Comparison of ENCODE assay signal across 10 cellular contexts in the genomic region with DNA sequence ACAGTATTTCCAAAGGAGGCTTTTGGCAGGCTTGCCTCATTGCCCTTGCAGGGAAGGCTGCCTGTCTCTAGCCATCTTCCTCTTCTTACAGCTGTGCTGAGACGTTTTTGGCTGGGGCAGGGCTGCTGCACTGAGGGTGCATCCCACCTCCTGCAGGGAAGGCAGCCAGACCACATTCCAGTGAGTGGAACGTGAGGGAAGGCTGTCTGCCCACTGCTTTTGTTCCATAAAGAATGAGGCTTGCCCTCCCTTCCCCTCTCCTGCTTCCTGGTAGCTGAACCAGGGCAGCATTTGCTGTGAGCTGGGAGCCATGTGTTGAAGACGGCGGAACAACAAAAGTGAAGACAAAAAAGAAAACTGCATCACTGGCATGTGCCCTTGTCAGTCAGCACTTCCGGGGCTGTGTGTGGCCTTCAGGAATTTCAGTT. TPM values are rescaled to one million over a fixed set of nuclear protein-coding genes. Genes with fewer than 3 reads are reported as not detected.
DNase-seq lines count a peak whose midpoint lies in the region; ATAC-seq and TF ChIP-seq lines count a peak whose summit lies in the region.
"Had no signal": no experiment of that assay in that cellular context is flagged by ENCODE, and none has a peak within 500 bp of the region (broad histone marks: within the 10 kb centered on the region; RNA-seq: fewer than 3 reads in every experiment).

No MANE protein-coding gene starts in this region.

- H3K9me3 ChIP-seq in lung (ENCODE audit: control insufficient read depth in 2 of 2, insufficient read depth in 1 of 2, low read length in 1 of 2) (no peaks in the 10 kb centered on the region), OCI-LY7 (ENCODE audit: low read length) (no peaks in the 10 kb centered on the region), MM.1S (replicated peaks; ENCODE audit: insufficient read depth, low read length) (no peaks in the 10 kb centered on the region)

- H3K27me3 ChIP-seq in lung (ENCODE audit: control insufficient read depth, insufficient read depth) (no peaks in the 10 kb centered on the region), MM.1S (replicated peaks; ENCODE audit: insufficient read depth, low read length) (no peaks in the 10 kb centered on the region)

- TF ChIP-seq CTCF in coronary artery (IDR thresholded peaks at IDR 0.05) (no peak), lung (IDR thresholded peaks at IDR 0.05; ENCODE audit: control extremely low read depth, extremely low read depth) (no peak), glutamatergic neuron (IDR thresholded peaks at IDR 0.05; ENCODE audit: partially characterized antibody, unreplicated experiment) (no peak), OCI-LY7 (conservative IDR thresholded peaks at IDR 0.05; ENCODE audit: low read length) (no peak), MM.1S (IDR thresholded peaks at IDR 0.05; ENCODE audit: low read length) (no peak)

- DNase-seq in activated T-cell treated with anti-CD3 and anti-CD28 coated beads, Interleukin-2, amount 50 U/mL, for 24 hours = no peak
- DNase-seq in activated T-cell treated with anti-CD3 and anti-CD28 coated beads for 4 hours (no peak), coronary artery (ENCODE audit: low spot score) (no peak), lung (ENCODE audit: low spot score) (no peak), glutamatergic neuron (no peak), OCI-LY7 (ENCODE audit: low spot score) (no peak), MM.1S (no peak)
- DNase-seq: DND-41 had no signal

- no TSS peak for BruUV-seq in OCI-LY7 (replicated peaks; lab: Mats Ljungman, UMichigan)

- CTCF ChIA-PET in OCI-LY7 (lab: Charles Lee; ENCODE audit: unreplicated experiment) = interaction anchor here (0.5 to 1.0 kb wide), 2 partner anchors 45 to 82 kb away, joined by 3 read pairs; no protein-coding TSS in a partner anchor

- H3K79me2 ChIP-seq in OCI-LY7 (ENCODE audit: insufficient read depth, low read depth, low read length) (no peaks in the 10 kb centered on the region), MM.1S (ENCODE audit: low read length) (peaks cover 21% of the 10 kb centered on the region)

- no peak overlapping the region for H3K4me2 ChIP-seq in OCI-LY7 (ENCODE audit: low read length)
- no peak overlapping the region for H3K4me2 ChIP-seq in MM.1S (ENCODE audit: low read depth, low read length)

- intact Hi-C loops in OCI-LY7 (cut with micrococcal nuclease; ENCODE audit: unreplicated experiment) = loop anchor here (2.0 kb wide), 1 partner anchor 75 kb away; a partner anchor contains a TSS

- H3K9ac ChIP-seq in MM.1S (ENCODE audit: low read length) = no peak overlapping the region

- H3K36me3 ChIP-seq in lung (ENCODE audit: control insufficient read depth in 2 of 2, insufficient read depth in 2 of 2, low read length in 2 of 2) (peaks cover 4 to 22% of the 10 kb centered on the region in 2 donors), urinary bladder (ENCODE audit: insufficient read depth) (peaks cover 4% of the 10 kb centered on the region), OCI-LY7 (ENCODE audit: insufficient read depth, low read length) (peaks cover 32% of the 10 kb centered on the region), MM.1S (replicated peaks; ENCODE audit: insufficient read depth, low read length) (no peaks in the 10 kb centered on the region)

- H3K27me3 Mint-ChIP-seq in activated T-cell treated with anti-CD3 and anti-CD28 coated beads, Interleukin-2, amount 50 U/mL, for 24 hours = no peaks in the 10 kb centered on the region
- no peaks in the 10 kb centered on the region for H3K27me3 Mint-ChIP-seq in glutamatergic neuron (ENCODE audit: unreplicated experiment)

- H3K4me3 Mint-ChIP-seq in activated T-cell treated with anti-CD3 and anti-CD28 coated beads, Interleukin-2, amount 50 U/mL, for 24 hours = no peak overlapping the region
- H3K4me3 Mint-ChIP-seq in glutamatergic neuron (ENCODE audit: unreplicated experiment) = no peak overlapping the region

- POLR2A ChIA-PET in OCI-LY7 (lab: Charles Lee) = interaction anchor here (0.6 to 0.8 kb wide), 2 partner anchors 83 to 738 kb away, joined by 3 read pairs; no protein-coding TSS in a partner anchor

- 24 to 25% methylated on average over 5 of the region's 5 CpGs for WGBS in lung, 2 donors
- 17% methylated on average over 5 of the region's 5 CpGs for WGBS in urinary bladder

- ATAC-seq in lung (ENCODE audit: insufficient read depth, low FRiP score) = peak; percentile 24

- peaks cover 38% of the 10 kb centered on the region for H3K4me1 Mint-ChIP-seq in activated T-cell treated with anti-CD3 and anti-CD28 coated beads, Interleukin-2, amount 50 U/mL, for 24 hours (ENCODE audit: low read depth)
- peaks cover 24% of the 10 kb centered on the region for H3K4me1 Mint-ChIP-seq in glutamatergic neuron (ENCODE audit: low read depth, unreplicated experiment)

- no peak overlapping the region for H2AFZ ChIP-seq in OCI-LY7 (ENCODE audit: low read length)
- no peak overlapping the region for H2AFZ ChIP-seq in MM.1S (ENCODE audit: low read length)

- peak overlapping the region; percentile 85 for H3K27ac Mint-ChIP-seq in activated T-cell treated with anti-CD3 and anti-CD28 coated beads, Interleukin-2, amount 50 U/mL, for 24 hours
- no peak overlapping the region for H3K27ac Mint-ChIP-seq in glutamatergic neuron (ENCODE audit: unreplicated experiment)

- no peaks in the 10 kb centered on the region for H3K9me2 ChIP-seq in OCI-LY7 (ENCODE audit: insufficient read depth, low read length)
- no peaks in the 10 kb centered on the region for H3K9me2 ChIP-seq in MM.1S (replicated peaks; ENCODE audit: insufficient read depth, low read length)

- no peaks in the 10 kb centered on the region for H4K20me1 ChIP-seq in OCI-LY7 (ENCODE audit: insufficient read depth, low read length)
- peaks cover 4% of the 10 kb centered on the region for H4K20me1 ChIP-seq in MM.1S (ENCODE audit: insufficient read depth, low read length)

- H3K9me3 Mint-ChIP-seq in activated T-cell treated with anti-CD3 and anti-CD28 coated beads, Interleukin-2, amount 50 U/mL, for 24 hours = no peaks in the 10 kb centered on the region
- H3K9me3 Mint-ChIP-seq in glutamatergic neuron (ENCODE audit: unreplicated experiment) = peaks cover 5% of the 10 kb centered on the region

- H3K36me3 Mint-ChIP-seq in activated T-cell treated with anti-CD3 and anti-CD28 coated beads, Interleukin-2, amount 50 U/mL, for 24 hours (ENCODE audit: low read depth) = peaks cover 34% of the 10 kb centered on the region
- no peaks in the 10 kb centered on the region for H3K36me3 Mint-ChIP-seq in glutamatergic neuron (ENCODE audit: unreplicated experiment)

- H3K4me1 ChIP-seq in lung (ENCODE audit: control insufficient read depth in 2 of 2, insufficient read depth in 2 of 2, low read length in 2 of 2) (peaks cover 0 to 22% of the 10 kb centered on the region in 2 donors), urinary bladder (ENCODE audit: insufficient read depth) (no peaks in the 10 kb centered on the region), OCI-LY7 (ENCODE audit: insufficient read depth, low read length, poor library complexity, severe bottlenecking) (no peaks in the 10 kb centered on the region), MM.1S (ENCODE audit: low read length) (no peaks in the 10 kb centered on the region)

- H3K4me3 ChIP-seq in coronary artery (peak overlapping the region; percentile 34), lung (no peak overlapping the region), urinary bladder (ENCODE audit: low read depth, low read length) (no peak overlapping the region), OCI-LY7 (ENCODE audit: low read depth, low read length, poor library complexity, severe bottlenecking) (no peak overlapping the region), MM.1S (ENCODE audit: low read length) (no peak overlapping the region)

- H3F3A ChIP-seq in MM.1S (ENCODE audit: insufficient read depth, low read length) = peaks cover 12% of the 10 kb centered on the region

- H3K27ac ChIP-seq in coronary artery (peak overlapping the region; percentile 76 to 86), lung (ENCODE audit: low read depth in 1 of 2, low read length in 1 of 2) (peak overlapping the region; percentile 37 to 81), urinary bladder (ENCODE audit: low read depth) (peak overlapping the region; percentile 40), OCI-LY7 (ENCODE audit: low read depth, low read length, poor library complexity, severe bottlenecking) (no peak overlapping the region), MM.1S (ENCODE audit: low read length) (no peak overlapping the region)

RNA-seq across cellular contexts. Expression of a gene that starts 16.8 kb away (rescaled TPM):
- total RNA-seq in lung (100 to 1,000 TPM; 117 to 274 TPM), urinary bladder (50.6 TPM), glutamatergic neuron (ENCODE audit: unreplicated experiment) (45.6 TPM), OCI-LY7 (2022) (95.2 and 103 TPM in 2 replicates)
- polyA plus RNA-seq in lung (100 to 1,000 TPM; 149 to 415 TPM), urinary bladder (179 TPM)
- 65.2 and 75.4 TPM in 2 replicates for total RNA-seq in OCI-LY7 (2014; rRNA removed; shearing (Covaris generic))

RNA-seq across cellular contexts. Expression of a gene that starts 46.0 kb away (rescaled TPM):
- total RNA-seq in lung (not detected), urinary bladder (not detected), glutamatergic neuron (ENCODE audit: unreplicated experiment) (not detected), OCI-LY7 (2022) (not detected in 2 replicates)
- polyA plus RNA-seq in lung (not detected), urinary bladder (not detected)
- total RNA-seq in OCI-LY7 (2014; rRNA removed; shearing (Covaris generic)) = not detected in 2 replicates
- total RNA-seq: kidney epithelial cell had no signal

Comparison
In these comparisons a context has a peak if more than half of its experiments do, and no peak if none do; other contexts are left out.
1. H3K27ac ChIP-seq: peak in coronary artery (2 of 2), lung (2 of 2) and urinary bladder (single experiment); none in OCI-LY7 (single experiment) and MM.1S (single experiment).